In the genomic region with DNA sequence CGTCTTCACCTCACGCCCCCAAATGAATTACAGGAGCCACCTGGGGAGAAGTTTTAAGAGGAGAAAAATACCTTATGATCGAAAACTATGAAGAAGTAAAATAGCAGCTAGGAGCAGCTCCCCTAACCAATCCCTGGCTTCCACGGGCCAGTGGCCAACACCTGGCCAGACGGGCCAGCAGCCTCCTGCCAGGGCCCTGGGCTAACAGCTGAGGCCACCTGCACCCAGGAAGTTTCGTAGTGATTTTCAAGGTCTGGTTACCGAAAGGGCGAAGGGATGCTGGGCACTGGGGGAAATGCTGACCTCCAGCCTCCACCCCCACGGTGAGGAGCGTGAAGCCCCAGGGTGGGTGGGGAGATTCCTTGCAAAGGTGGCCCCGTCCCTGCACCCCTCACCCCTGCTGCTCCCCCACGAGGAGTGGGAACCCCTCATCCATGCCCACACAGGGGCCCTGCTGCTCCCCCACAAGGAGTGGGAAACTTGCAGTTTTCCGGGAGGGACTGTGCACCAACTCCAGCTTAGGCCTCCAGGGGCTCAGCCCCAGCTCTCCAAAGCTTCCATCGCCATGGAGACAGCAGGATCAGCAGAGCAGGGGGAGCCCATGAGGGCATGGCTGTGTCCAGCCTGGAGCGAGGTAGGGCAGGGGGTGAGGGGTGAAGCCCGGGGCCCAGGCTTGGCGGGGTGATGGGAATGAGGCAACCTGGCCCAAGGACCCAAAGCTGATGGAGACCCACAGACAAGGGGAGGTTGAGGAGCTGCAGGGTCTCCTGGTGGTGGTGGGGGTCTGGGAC, we compare ENCODE assay signal across 23 cellular contexts.
"Had no signal": no experiment of that assay in that cellular context is flagged by ENCODE, and none has a peak within 500 bp of the region (broad histone marks: within the 10 kb centered on the region; RNA-seq: fewer than 3 reads in every experiment).

No MANE protein-coding gene starts in this region.

- H3K4me1 Mint-ChIP-seq: activated naive CD8-positive, alpha-beta T cell treated with anti-CD3 and anti-CD28 coated beads for 36 hours; WTC11 had no signal

- H3K36me3 ChIP-seq: gastroesophageal sphincter, right atrium auricular region, upper lobe of left lung had no signal

- H3K27ac Mint-ChIP-seq: activated CD8-positive, alpha-beta T cell treated with anti-CD3 and anti-CD28 coated beads for 36 hours; activated naive CD8-positive, alpha-beta T cell treated with anti-CD3 and anti-CD28 coated beads for 36 hours; progenitor cell of endocrine pancreas; stimulated activated naive CD8-positive, alpha-beta T cell treated with anti-CD3 and anti-CD28 coated beads, Interleukin-15, Interleukin-2, amounts not matched to agents 100 ng/mL and 50 ng/mL, for 24 hours; WTC11 had no signal

- H3K4me1 ChIP-seq: body of pancreas, gastroesophageal sphincter, right atrium auricular region, upper lobe of left lung had no signal

- H3K36me3 Mint-ChIP-seq: activated naive CD8-positive, alpha-beta T cell treated with anti-CD3 and anti-CD28 coated beads for 36 hours; naive thymus-derived CD8-positive, alpha-beta T cell; WTC11 had no signal

- H3K27me3 Mint-ChIP-seq: activated CD8-positive, alpha-beta T cell treated with anti-CD3 and anti-CD28 coated beads for 36 hours; activated naive CD8-positive, alpha-beta T cell treated with anti-CD3 and anti-CD28 coated beads for 36 hours; stimulated activated naive CD8-positive, alpha-beta T cell treated with anti-CD3 and anti-CD28 coated beads, Interleukin-15, Interleukin-2, amounts not matched to agents 100 ng/mL and 50 ng/mL, for 24 hours had no signal

- H3K9me3 Mint-ChIP-seq: activated CD8-positive, alpha-beta T cell treated with anti-CD3 and anti-CD28 coated beads for 36 hours; activated naive CD8-positive, alpha-beta T cell treated with anti-CD3 and anti-CD28 coated beads for 36 hours; activated T-cell treated with anti-CD3 and anti-CD28 coated beads, Interleukin-2, amount 50 U/mL, for 4 hours; naive thymus-derived CD8-positive, alpha-beta T cell; stimulated activated naive CD8-positive, alpha-beta T cell treated with anti-CD3 and anti-CD28 coated beads, Interleukin-15, Interleukin-2, amounts not matched to agents 100 ng/mL and 50 ng/mL, for 24 hours; WTC11 had no signal

- FAIRE-seq: colon, endometrium had no signal

- H3K4me3 ChIP-seq: body of pancreas, gastroesophageal sphincter, mucosa of descending colon, right atrium auricular region, upper lobe of left lung had no signal

- H3K27me3 ChIP-seq: body of pancreas, right atrium auricular region, upper lobe of left lung had no signal

- ATAC-seq: activated CD8-positive, alpha-beta T cell treated with anti-CD3 and anti-CD28 coated beads for 36 hours; activated T-cell treated with anti-CD3 and anti-CD28 coated beads, Interleukin-2, amount 50 U/mL, for 4 hours; body of pancreas; gastroesophageal sphincter; left colon; mucosa of descending colon; naive thymus-derived CD8-positive, alpha-beta T cell; WTC11 had no signal

- H3K27ac ChIP-seq: body of pancreas, gastroesophageal sphincter, right atrium auricular region, upper lobe of left lung had no signal

- DNase-seq: activated CD4-positive, alpha-beta T cell treated with anti-CD3 and anti-CD28 coated beads for 48 hours; activated CD8-positive, alpha-beta T cell treated with anti-CD3 and anti-CD28 coated beads for 36 hours; activated effector memory CD4-positive, alpha-beta T cell treated with anti-CD3 and anti-CD28 coated beads, Interleukin-2, amount 50 U/mL, for 16 hours; activated naive CD8-positive, alpha-beta T cell treated with anti-CD3 and anti-CD28 coated beads for 36 hours; activated T-cell treated with anti-CD3 and anti-CD28 coated beads, Interleukin-2, amount 50 U/mL, for 4 hours; amygdala; body of pancreas; caudate nucleus; left colon; mucosa of descending colon; naive thymus-derived CD8-positive, alpha-beta T cell; nucleus accumbens; stimulated activated CD4-positive, alpha-beta T cell treated with anti-CD3 and anti-CD28 coated beads, Interleukin-15, amount 100 ng/mL, for 24 hours; stimulated activated CD4-positive, alpha-beta T cell treated with anti-CD3 and anti-CD28 coated beads, Interleukin-4, amount 100 ng/mL, for 1 hour; T-helper 2 cell had no signal

- H3K9me3 ChIP-seq: body of pancreas, gastroesophageal sphincter, mucosa of descending colon, right atrium auricular region, upper lobe of left lung had no signal

- H3K4me3 Mint-ChIP-seq: activated CD8-positive, alpha-beta T cell treated with anti-CD3 and anti-CD28 coated beads for 36 hours; activated naive CD8-positive, alpha-beta T cell treated with anti-CD3 and anti-CD28 coated beads for 36 hours; activated T-cell treated with anti-CD3 and anti-CD28 coated beads, Interleukin-2, amount 50 U/mL, for 4 hours; naive thymus-derived CD8-positive, alpha-beta T cell; stimulated activated naive CD8-positive, alpha-beta T cell treated with anti-CD3 and anti-CD28 coated beads, Interleukin-15, Interleukin-2, amounts not matched to agents 100 ng/mL and 50 ng/mL, for 24 hours; WTC11 had no signal
